21 cellular contexts compared by ENCODE assay signal in the genomic region with DNA sequence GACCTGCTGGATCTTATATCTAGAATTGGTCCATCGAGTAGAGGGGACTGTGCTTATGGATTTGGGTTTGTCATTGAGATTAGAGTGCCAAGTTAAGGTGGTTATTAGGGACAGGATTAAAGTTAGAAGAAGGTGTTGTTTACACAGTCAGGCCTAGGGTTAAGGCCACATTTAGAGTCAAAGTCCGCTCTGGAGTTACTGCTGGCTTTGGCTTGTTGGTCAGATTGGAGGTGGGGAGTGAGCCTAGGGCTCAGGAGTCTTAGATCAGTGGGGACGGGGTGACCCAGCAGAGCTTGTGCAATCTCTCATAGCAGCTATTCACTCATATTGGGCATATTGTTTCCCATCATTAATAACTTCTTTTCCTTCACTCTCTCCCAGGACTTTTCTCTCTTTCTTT.
"Had no signal": no experiment of that assay in that cellular context is flagged by ENCODE, and none has a peak within 500 bp of the region (broad histone marks: within the 10 kb centered on the region; RNA-seq: fewer than 3 reads in every experiment).

No MANE protein-coding gene starts in this region.

- H3K27me3 ChIP-seq: MG63, SJSA1 had no signal

- H3K9me3 ChIP-seq: MG63, SJSA1 had no signal

- H3K4me3 ChIP-seq: MG63, SJSA1, SK-N-MC had no signal

- H3K36me3 ChIP-seq: MG63, SJSA1 had no signal

- H3K4me1 ChIP-seq: SJSA1 had no signal

- DNase-seq: Karpas-422, KBM-7, MG63, NCI-H1092, NCI-H1105 treated with DMSO at 0.1 percent for 48 hours, NCI-H1417 treated with DMSO at 0.1 percent for 48 hours, NCI-H146, NCI-H1694 treated with DMSO at 0.1 percent for 48 hours, NCI-H1930, NCI-H2081, NCI-H2107, NCI-H2227 treated with DMSO at 0.1 percent for 48 hours, NCI-H524, NCI-H69, NCI-H774, Right ventricle myocardium superior, RPMI8226, SIG-M5 had no signal

- H3K27ac ChIP-seq: SJSA1, SK-N-MC had no signal

- FAIRE-seq: RCC 7860 had no signal
